18 cellular contexts compared by ENCODE assay signal in genomic region chr2:228522276-228522675, GRCh38.
"Had no signal": no experiment of that assay in that cellular context is flagged by ENCODE, and none has a peak within 500 bp of the region (broad histone marks: within the 10 kb centered on the region; RNA-seq: fewer than 3 reads in every experiment).

No MANE protein-coding gene starts in this region.

- H2AFZ ChIP-seq: parathyroid adenoma had no signal

- DNase-seq: activated CD4-positive, CD25-positive, alpha-beta regulatory T cell treated with anti-CD3 and anti-CD28 coated beads, Interleukin-2, amount 50 U/mL, for 72 hours; activated gamma-delta T cell; activated T-cell treated with anti-CD3 and anti-CD28 coated beads, Interleukin-2, amount 50 U/mL, for 72 hours; cerebellar nuclear complex; cortex of kidney; effector CD4-positive, alpha-beta T cell; islet precursor cell; right lobe of liver; stimulated activated CD4-positive, alpha-beta T cell treated with anti-CD3 and anti-CD28 coated beads, Interleukin-4, amount 100 ng/mL, for 1 hour; stimulated activated naive CD8-positive, alpha-beta T cell treated with anti-CD3 and anti-CD28 coated beads, Interleukin-15, amount 100 ng/mL, for 72 hours; transverse colon had no signal

- H3K4me1 ChIP-seq: parathyroid adenoma, right lobe of liver, suprapubic skin, transverse colon, vagina had no signal

- H3K36me3 ChIP-seq: right lobe of liver, suprapubic skin, transverse colon, vagina had no signal

- H3K4me3 ChIP-seq: right lobe of liver, smooth muscle cell, suprapubic skin, transverse colon, vagina had no signal

- H3K9me3 ChIP-seq: right lobe of liver, transverse colon, vagina had no signal

- H3K9ac ChIP-seq: parathyroid adenoma had no signal

- H3K27ac ChIP-seq: parathyroid adenoma, right lobe of liver, suprapubic skin, transverse colon, vagina, VCaP had no signal

- H3K27me3 ChIP-seq: right lobe of liver, suprapubic skin, transverse colon, vagina had no signal

- H3K79me2 ChIP-seq: parathyroid adenoma had no signal

- ATAC-seq: activated T-cell treated with anti-CD3 and anti-CD28 coated beads, Interleukin-2, amount 50 U/mL, for 72 hours; esophagus mucosa; left lobe of liver; right lobe of liver; stimulated activated naive CD8-positive, alpha-beta T cell treated with anti-CD3 and anti-CD28 coated beads, Interleukin-15, amount 100 ng/mL, for 72 hours had no signal

- H3K4me2 ChIP-seq: smooth muscle cell had no signal
